ENCODE assay signal across 30 cellular contexts in genomic region chr3:138034918-138035317, GRCh38. TPM values are rescaled to one million over a fixed set of nuclear protein-coding genes. Genes with fewer than 3 reads are reported as not detected.
DNase-seq lines count a peak whose midpoint lies in the region; FAIRE-seq and TF ChIP-seq lines count a peak whose summit lies in the region.
"Had no signal": no experiment of that assay in that cellular context is flagged by ENCODE, and none has a peak within 500 bp of the region (broad histone marks: within the 10 kb centered on the region; RNA-seq: fewer than 3 reads in every experiment).

No MANE protein-coding gene starts in this region.

- no peak for TF ChIP-seq POLR2A in GM12892 (IDR thresholded peaks at IDR 0.05; ENCODE audit: low read depth, low read length)

- CTCF ChIA-PET in mammary epithelial cell (lab: Charles Lee; ENCODE audit: low non-redundant PET), result no interaction called here

- DNase-seq in GM12892 (ENCODE audit: insufficient read length), result no peak
- DNase-seq in M059J (ENCODE audit: low read depth), result peak; percentile 39
- peak; percentile 36 for DNase-seq in mammary epithelial cell
- DNase-seq in kidney tubule cell (ENCODE audit: low spot score), result peak; percentile 34
- no peak for DNase-seq in D341Med (ENCODE audit: low spot score)
- DNase-seq in NCI-H187 treated with DMSO at 0.1 percent for 48 hours (lab: John Stamatoyannopoulos, UW), result no peak
- no peak for DNase-seq in GM20000 (ENCODE audit: low spot score)
- DNase-seq: CD4-positive, CD25-positive, alpha-beta regulatory T cell; DMS53; GOT3; HCEC 1CT; KG1; NCI-H1048; NCI-H1417; NCI-H1694; NCI-H2081; NCI-H2227 treated with DMSO at 0.1 percent for 48 hours; NCI-H526 treated with DMSO at 0.1 percent for 48 hours; RPMI8226; SHP77; T-helper 1 cell had no signal

- no peak overlapping the region for H3K4me3 ChIP-seq in mammary epithelial cell (replicated peaks in 1 of 3; ENCODE audit: insufficient read depth in 1 of 3, low read depth in 2 of 3, low read length in 3 of 3)
- H3K4me3 ChIP-seq: BLaER1 had no signal

- H2AFZ ChIP-seq in mammary epithelial cell (ENCODE audit: low read depth, low read length), result no peak overlapping the region

- no peaks in the 10 kb centered on the region for H3K36me3 ChIP-seq in mammary epithelial cell (ENCODE audit: insufficient read depth, low read length)
- H3K36me3 ChIP-seq: BLaER1 had no signal

- TF ChIP-seq CTCF in mammary epithelial cell (conservative IDR thresholded peaks at IDR 0.05 in 1 of 2, IDR thresholded peaks at IDR 0.05 in 1 of 2; ENCODE audit: extremely low read depth in 1 of 2, insufficient read depth in 1 of 2, low read depth in 1 of 2, low read length in 2 of 2), result no peak
- no peak for TF ChIP-seq CTCF in GM20000 (IDR thresholded peaks at IDR 0.05; ENCODE audit: extremely low read depth, missing control alignments)

- WGBS in mammary epithelial cell (ENCODE audit: low coverage, missing lambda C conversion rate), result 82% methylated on average over 1 of the region's 1 CpG

- no peaks in the 10 kb centered on the region for H4K20me1 ChIP-seq in mammary epithelial cell (ENCODE audit: insufficient read depth, low read length)
- H4K20me1 ChIP-seq: BLaER1 had no signal

- intact Hi-C loops in mammary epithelial cell (cut with micrococcal nuclease), result no loop called here

- H3K9me3 ChIP-seq in mammary epithelial cell (replicated peaks; ENCODE audit: insufficient read depth, low read length), result no peaks in the 10 kb centered on the region
- H3K9me3 ChIP-seq: BLaER1 had no signal

- H3K4me1 ChIP-seq in mammary epithelial cell (ENCODE audit: insufficient read depth, low read length), result no peaks in the 10 kb centered on the region

- H3K4me2 ChIP-seq in mammary epithelial cell (ENCODE audit: insufficient read depth, low read depth, low read length), result no peak overlapping the region
- H3K4me2 ChIP-seq: BLaER1 had no signal

- FAIRE-seq in GM12892 (lab: Jason Lieb, UNC), result peak; percentile 58
- FAIRE-seq: A204.1, G401.6, GM12891, HTR-8/SVneo had no signal

- no peak overlapping the region for H3K27ac ChIP-seq in mammary epithelial cell (ENCODE audit: insufficient read depth, low read depth, low read length)
- H3K27ac ChIP-seq: BLaER1 had no signal

- dilution Hi-C loops in mammary epithelial cell (cut with HindIII; ENCODE audit: low sequenced_read_pairs), result loop anchor here (5.0 kb wide), 1 partner anchor 47 kb away; no protein-coding TSS in a partner anchor

- H3K9ac ChIP-seq in mammary epithelial cell (ENCODE audit: insufficient read depth, low read length), result no peak overlapping the region
- H3K9ac ChIP-seq: BLaER1 had no signal

- H3K79me2 ChIP-seq in mammary epithelial cell (ENCODE audit: insufficient read depth, low read length), result no peaks in the 10 kb centered on the region

- in situ Hi-C loops in mammary epithelial cell (cut with MboI; ENCODE audit: low sequenced_read_pairs in 2 of 2), result no loop called here

- BruUV-seq in mammary epithelial cell (replicated peaks; lab: Mats Ljungman, UMichigan), result no TSS peak

- H3K27me3 ChIP-seq in mammary epithelial cell (ENCODE audit: insufficient read depth, low read length), result no peaks in the 10 kb centered on the region
- H3K27me3 ChIP-seq: BLaER1 had no signal

RNA-seq across cellular contexts. Expression of gene CLDN18, which starts 25.0 kb away (rescaled TPM):
- not detected for polyA plus RNA-seq in GM12892 (2012; ENCODE audit: missing spikeins)
- not detected in 2 replicates for total RNA-seq in M059J (2014; rRNA removed; shearing (Covaris generic))
- total RNA-seq in mammary epithelial cell, result not detected
- polyA plus RNA-seq in mammary epithelial cell, result not detected
- not detected for polyA minus RNA-seq in mammary epithelial cell
- total RNA-seq: CD4-positive, CD25-positive, alpha-beta regulatory T cell; Daoy; NCI-H460; SK-MEL-5 had no signal
- polyA plus RNA-seq: AG04450; CD4-positive, CD25-positive, alpha-beta regulatory T cell had no signal

Comparison
In these comparisons a context has a peak if more than half of its experiments do, and no peak if none do; other contexts are left out.
1. DNase-seq: peak in M059J (single experiment), mammary epithelial cell (single experiment) and kidney tubule cell (single experiment); none in GM12892 (single experiment), D341Med (single experiment), NCI-H187 treated with DMSO at 0.1 percent for 48 hours (single experiment) and GM20000 (single experiment).